In the genomic region with DNA sequence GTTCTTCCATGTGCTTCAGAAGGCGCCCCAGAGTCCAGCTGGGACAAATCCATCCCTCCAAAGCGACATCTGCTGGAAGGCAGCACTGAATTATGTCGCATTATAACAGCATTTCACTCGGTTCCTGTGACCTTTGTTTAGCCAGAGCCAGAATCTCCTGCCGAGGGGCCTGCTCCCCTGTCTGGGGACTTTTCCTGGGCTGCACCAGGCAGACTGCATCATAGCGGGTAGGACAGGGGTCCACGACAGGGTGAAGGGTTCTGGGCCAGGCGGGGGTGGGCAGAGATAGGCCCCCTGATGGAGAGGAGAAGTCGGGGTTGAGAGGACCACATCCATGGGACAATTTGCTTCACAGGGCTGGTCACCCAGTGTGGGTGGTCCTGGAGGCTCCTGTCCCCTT, we compare ENCODE assay signal across 18 cellular contexts.
"Had no signal": no experiment of that assay in that cellular context is flagged by ENCODE, and none has a peak within 500 bp of the region (broad histone marks: within the 10 kb centered on the region; RNA-seq: fewer than 3 reads in every experiment).

No MANE protein-coding gene starts in this region.

- H3K36me3 ChIP-seq: cardiac muscle cell had no signal

- H3K27ac ChIP-seq: cardiac muscle cell, epithelial cell of prostate, foreskin keratinocyte, hepatocyte had no signal

- H3K4me3 ChIP-seq: cardiac muscle cell, hepatocyte had no signal

- H3K27ac Mint-ChIP-seq: activated B cell treated with CpG ODN at 0.5 μM for 24 hours; activated naive CD8-positive, alpha-beta T cell treated with anti-CD3 and anti-CD28 coated beads for 36 hours; activated T-cell treated with anti-CD3 and anti-CD28 coated beads, Interleukin-2, amount 50 U/mL, for 72 hours had no signal

- H3K4me3 Mint-ChIP-seq: activated B cell treated with CpG ODN at 0.5 μM for 24 hours; activated naive CD8-positive, alpha-beta T cell treated with anti-CD3 and anti-CD28 coated beads for 36 hours; activated T-cell treated with anti-CD3 and anti-CD28 coated beads, Interleukin-2, amount 50 U/mL, for 72 hours had no signal

- H3K9me3 Mint-ChIP-seq: activated naive CD8-positive, alpha-beta T cell treated with anti-CD3 and anti-CD28 coated beads for 36 hours; activated T-cell treated with anti-CD3 and anti-CD28 coated beads, Interleukin-2, amount 50 U/mL, for 72 hours had no signal

- H3K36me3 Mint-ChIP-seq: activated naive CD8-positive, alpha-beta T cell treated with anti-CD3 and anti-CD28 coated beads for 36 hours had no signal

- H3K4me2 ChIP-seq: hepatocyte had no signal

- H3K4me1 Mint-ChIP-seq: activated B cell treated with CpG ODN at 0.5 μM for 24 hours; activated naive CD8-positive, alpha-beta T cell treated with anti-CD3 and anti-CD28 coated beads for 36 hours had no signal

- H2AFZ ChIP-seq: hepatocyte had no signal

- ATAC-seq: activated T-cell treated with anti-CD3 and anti-CD28 coated beads, Interleukin-2, amount 50 U/mL, for 72 hours; foreskin keratinocyte; left lobe of liver had no signal

- H3K27me3 ChIP-seq: cardiac muscle cell, foreskin keratinocyte, hepatocyte had no signal

- H3K79me2 ChIP-seq: hepatocyte had no signal

- DNase-seq: activated B cell treated with CpG ODN at 0.5 μM for 24 hours; activated CD4-positive, alpha-beta T cell treated with anti-CD3 and anti-CD28 coated beads for 4 hours; activated gamma-delta T cell treated with Interleukin-2 at 50 U/mL for 16 hours; activated naive CD8-positive, alpha-beta T cell treated with anti-CD3 and anti-CD28 coated beads for 36 hours; activated T-cell treated with anti-CD3 and anti-CD28 coated beads, Interleukin-2, amount 50 U/mL, for 72 hours; amniotic stem cell; dermis blood vessel endothelial cell; foreskin keratinocyte; mammary epithelial cell; stimulated activated CD8-positive, alpha-beta memory T cell treated with anti-CD3 and anti-CD28 coated beads, Interleukin-4, amount 100 ng/mL, for 48 hours; stimulated activated naive CD4-positive, alpha-beta T cell; T-helper 1 cell; T-helper 9 cell had no signal

- FAIRE-seq: islet of Langerhans had no signal

- H3K4me1 ChIP-seq: foreskin keratinocyte had no signal
